ENCODE assay signal across 1 cellular context in the genomic region with DNA sequence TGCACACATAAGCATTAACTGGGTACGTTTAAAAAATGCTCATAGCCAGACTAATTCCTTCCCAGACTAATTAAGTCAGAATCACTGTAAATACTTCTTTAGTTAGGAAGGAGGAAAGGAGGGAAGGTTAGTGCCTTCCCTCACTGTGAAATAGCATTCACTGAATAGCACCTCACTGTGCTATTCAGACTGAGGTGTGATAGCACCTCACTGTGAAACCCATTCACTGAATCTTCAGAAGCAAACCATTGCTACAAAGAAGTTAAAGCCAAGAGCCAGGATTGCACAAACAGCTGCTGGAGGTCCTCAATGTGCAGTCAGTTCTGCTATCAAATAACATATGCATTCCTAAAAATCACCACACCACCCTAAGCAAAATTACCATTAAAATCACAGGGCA.
TF ChIP-seq lines count a peak whose summit lies in the region.

No MANE protein-coding gene starts in this region.

TF ChIP-seq in H1, 55 proteins besides CTCF, POLR2A, EP300 and RAD21 (continued from another document):
- TF ChIP-seq RNF2 (IDR thresholded peaks at IDR 0.05; ENCODE audit: borderline replicate concordance, low read depth, low read length, missing control alignments, poor library complexity, severe bottlenecking): no peak
- no peak for TF ChIP-seq ZNF274 (IDR thresholded peaks at IDR 0.05; ENCODE audit: borderline replicate concordance, extremely low read depth, low read length)
- no peak for TF ChIP-seq MAFK (IDR thresholded peaks at IDR 0.05; ENCODE audit: low read depth, low read length)
- TF ChIP-seq GTF2F1 (IDR thresholded peaks at IDR 0.05; ENCODE audit: borderline replicate concordance, low read depth, low read length): no peak
- TF ChIP-seq CEBPB (IDR thresholded peaks at IDR 0.05; ENCODE audit: low read depth, low read length): no peak
- no peak for TF ChIP-seq CBX5 (IDR thresholded peaks at IDR 0.05; ENCODE audit: low read depth, low read length)
- no peak for TF ChIP-seq BACH1 (IDR thresholded peaks at IDR 0.05; ENCODE audit: low read length)
- TF ChIP-seq, protein P1, sequence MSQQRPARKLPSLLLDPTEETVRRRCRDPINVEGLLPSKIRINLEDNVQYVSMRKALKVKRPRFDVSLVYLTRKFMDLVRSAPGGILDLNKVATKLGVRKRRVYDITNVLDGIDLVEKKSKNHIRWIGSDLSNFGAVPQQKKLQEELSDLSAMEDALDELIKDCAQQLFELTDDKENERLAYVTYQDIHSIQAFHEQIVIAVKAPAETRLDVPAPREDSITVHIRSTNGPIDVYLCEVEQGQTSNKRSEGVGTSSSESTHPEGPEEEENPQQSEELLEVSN (IDR thresholded peaks at IDR 0.05): no peak
- TF ChIP-seq CHD2 (IDR thresholded peaks at IDR 0.05; ENCODE audit: low read length): no peak
